In the genomic region with DNA sequence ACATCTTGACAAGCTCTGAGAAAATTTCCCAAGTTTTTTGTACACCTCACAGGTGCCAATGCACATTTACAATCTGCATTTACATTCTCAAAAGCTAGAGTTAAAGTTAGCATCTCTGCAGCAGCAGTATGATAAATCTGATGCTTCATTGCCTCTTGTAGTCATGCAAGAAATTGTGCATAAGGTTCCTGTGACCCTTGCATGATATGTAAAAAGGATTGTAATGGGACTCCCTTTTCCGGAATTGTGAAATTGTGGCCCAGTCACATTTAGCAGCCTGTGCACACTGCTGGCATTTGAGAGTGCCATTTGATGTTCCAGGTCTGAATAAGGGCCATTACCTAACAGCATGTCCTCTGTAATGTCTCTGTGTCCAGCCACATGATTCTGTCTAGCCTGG, we compare ENCODE assay signal across 34 cellular contexts. TPM values are rescaled to one million over a fixed set of nuclear protein-coding genes. Genes with fewer than 3 reads are reported as not detected.
"Had no signal": no experiment of that assay in that cellular context is flagged by ENCODE, and none has a peak within 500 bp of the region (broad histone marks: within the 10 kb centered on the region; RNA-seq: fewer than 3 reads in every experiment).

No MANE protein-coding gene starts in this region.

- H3K4me3 ChIP-seq: adrenal gland, ascending aorta, body of pancreas, breast epithelium, cardiac muscle cell had no signal

- H3K27me3 ChIP-seq: adrenal gland, ascending aorta, body of pancreas, brain microvascular endothelial cell, breast epithelium, cardiac muscle cell had no signal

- H3K4me1 ChIP-seq: adrenal gland, ascending aorta, body of pancreas, breast epithelium had no signal

- H3K9me3 ChIP-seq: adrenal gland, ascending aorta, body of pancreas, breast epithelium had no signal

- H3K27ac ChIP-seq: adrenal gland, ascending aorta, body of pancreas, brain microvascular endothelial cell, breast epithelium, cardiac muscle cell had no signal

- DNase-seq: activated effector memory CD4-positive, alpha-beta T cell treated with anti-CD3 and anti-CD28 coated beads, Interleukin-2, amount 50 U/mL, for 16 hours; activated effector memory CD4-positive, alpha-beta T cell treated with Interleukin-2 at 50 U/mL for 16 hours; activated gamma-delta T cell; activated gamma-delta T cell treated with Interleukin-2 at 50 U/mL for 16 hours; activated naive CD4-positive, alpha-beta T cell; activated naive CD4-positive, alpha-beta T cell treated with anti-CD3 and anti-CD28 coated beads for 36 hours; activated naive CD4-positive, alpha-beta T cell treated with anti-CD3 and anti-CD28 coated beads, Interleukin-2, amount 10 ng/mL, durations not matched to agents 7 days and 5 days; activated naive CD4-positive, alpha-beta T cell treated with anti-CD3 and anti-CD28 coated beads, Interleukin-2, amount 50 U/mL, for 16 hours; activated naive CD4-positive, alpha-beta T cell treated with Interleukin-2 at 50 U/mL for 16 hours; activated naive CD8-positive, alpha-beta T cell treated with anti-CD3 and anti-CD28 coated beads for 36 hours; activated naive CD8-positive, alpha-beta T cell treated with anti-CD3 and anti-CD28 coated beads, Interleukin-2, amount 10 ng/mL, durations not matched to agents 7 days and 5 days; activated naive CD8-positive, alpha-beta T cell treated with anti-CD3 and anti-CD28 coated beads, Interleukin-2, amount 50 U/mL, for 24 hours; activated T-cell treated with anti-CD3 and anti-CD28 coated beads, Interleukin-2, amount 50 U/mL, for 4 hours; activated T-cell treated with anti-CD3 and anti-CD28 coated beads, Interleukin-2, amount 50 U/mL, for 48 hours; activated T-cell treated with anti-CD3 and anti-CD28 coated beads, Interleukin-2, amount 50 U/mL, for 72 hours; adrenal gland; amniotic stem cell; amygdala; anterior cingulate cortex; aorta; body of pancreas; brain microvascular endothelial cell; caudate nucleus; central memory CD4-positive, alpha-beta T cell; cerebellar nuclear complex had no signal

- ATAC-seq: activated naive CD4-positive, alpha-beta T cell treated with anti-CD3 and anti-CD28 coated beads, Interleukin-2, amount 50 U/mL, for 72 hours; activated naive CD8-positive, alpha-beta T cell treated with anti-CD3 and anti-CD28 coated beads, Interleukin-2, amount 50 U/mL, for 24 hours; activated T-cell treated with anti-CD3 and anti-CD28 coated beads, Interleukin-2, amount 50 U/mL, for 4 hours; activated T-cell treated with anti-CD3 and anti-CD28 coated beads, Interleukin-2, amount 50 U/mL, for 72 hours; activated T-helper 17 cell treated with anti-CD3 and anti-CD28 coated beads, Interleukin-2, amount 50 U/mL, for 72 hours; body of pancreas had no signal

- H3K36me3 ChIP-seq: adrenal gland, ascending aorta, brain microvascular endothelial cell, breast epithelium, cardiac muscle cell had no signal

RNA-seq across cellular contexts. Expression of gene HLA-DRB1, which starts 24.1 kb away (rescaled TPM):
- total RNA-seq: bronchial epithelial cell, chondrocyte had no signal

RNA-seq across cellular contexts. Expression of gene HLA-DRB5, which starts 35.4 kb away (rescaled TPM):
- total RNA-seq: astrocyte, bronchial epithelial cell, cardiac muscle cell, cerebellum, chondrocyte had no signal
